ENCODE assay signal across 14 cellular contexts in the genomic region with DNA sequence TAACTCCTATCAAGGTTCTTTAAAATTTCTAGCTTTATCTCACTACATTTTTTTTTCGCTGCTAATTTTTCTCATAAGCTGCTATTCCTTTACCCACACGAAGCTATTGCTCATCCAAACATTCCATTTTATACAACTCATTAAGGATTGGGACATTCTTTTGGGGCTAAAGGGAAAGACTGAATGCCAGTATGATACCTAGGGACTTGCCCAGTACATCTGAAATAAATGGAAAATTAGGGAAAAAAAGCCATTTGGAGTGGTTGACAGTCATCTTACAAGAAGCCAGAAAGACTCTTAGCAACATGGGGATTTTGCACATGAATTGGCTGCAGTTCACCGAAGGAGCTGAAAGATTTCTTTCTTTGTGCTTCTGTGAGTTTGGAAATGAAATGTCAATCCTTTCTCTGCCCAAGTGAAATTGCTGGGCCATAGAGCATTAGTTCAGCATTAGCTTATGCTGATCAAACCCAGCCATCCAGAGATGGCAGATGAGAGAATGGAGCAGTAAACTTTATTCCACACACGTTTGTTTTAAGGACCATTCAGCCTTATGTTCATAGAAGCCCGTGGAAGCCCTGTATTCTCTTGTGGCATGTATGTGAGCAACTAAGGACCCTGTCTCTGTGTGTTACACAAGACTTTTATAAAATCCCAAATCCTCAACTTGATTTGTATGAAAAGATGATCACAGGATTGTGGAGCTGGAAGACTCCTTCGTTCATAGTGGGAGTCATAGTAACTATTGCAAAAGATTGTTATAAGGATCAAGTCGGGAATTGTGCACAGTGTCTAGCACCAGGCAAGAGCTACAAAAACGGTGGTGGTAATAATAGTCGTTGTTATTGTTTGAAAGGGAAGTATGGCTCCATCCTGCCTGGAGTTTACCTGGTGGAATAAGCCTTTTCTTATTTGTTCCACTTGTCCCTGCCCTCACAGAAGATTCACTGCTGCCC. TPM values are rescaled to one million over a fixed set of nuclear protein-coding genes. Genes with fewer than 3 reads are reported as not detected.
A peak's percentile ranks its signal among the peaks of the same experiment; 100 is the strongest.
DNase-seq lines count a peak whose midpoint lies in the region; ATAC-seq and TF ChIP-seq lines count a peak whose summit lies in the region.
"Had no signal": no experiment of that assay in that cellular context is flagged by ENCODE, and none has a peak within 500 bp of the region (broad histone marks: within the 10 kb centered on the region; RNA-seq: fewer than 3 reads in every experiment).

No MANE protein-coding gene starts in this region.

- H3K27ac ChIP-seq in AG04450 (ENCODE audit: low read depth, low read length) = peak overlapping the region; percentile 58
- H3K27ac ChIP-seq: C4-2B, colonic mucosa had no signal

- H3K4me3 Mint-ChIP-seq in activated CD8-positive, alpha-beta T cell treated with anti-CD3 and anti-CD28 coated beads for 36 hours = no peak overlapping the region
- H3K4me3 Mint-ChIP-seq: nephron had no signal

- H3K4me3 ChIP-seq in AG04450 (ENCODE audit: low read depth, low read length) = no peak overlapping the region
- H3K4me3 ChIP-seq: colonic mucosa had no signal

- CTCF ChIA-PET in AG04450 (lab: Charles Lee) = interaction anchor here (0.9 to 4.7 kb wide), 3 partner anchors 16 to 30 kb away, joined by 3 to 17 read pairs (median 6); no protein-coding TSS in a partner anchor
- CTCF ChIA-PET in activated CD8-positive, alpha-beta T cell treated with anti-CD3 and anti-CD28 coated beads for 36 hours (lab: Charles Lee) = interaction anchor here (0.8 kb wide), 1 partner anchor 27 kb away, joined by 3 read pairs; no protein-coding TSS in a partner anchor

- no peak overlapping the region for H3K27ac Mint-ChIP-seq in activated CD8-positive, alpha-beta T cell treated with anti-CD3 and anti-CD28 coated beads for 36 hours
- H3K27ac Mint-ChIP-seq: nephron had no signal

- no peak for ATAC-seq in activated CD8-positive, alpha-beta T cell treated with anti-CD3 and anti-CD28 coated beads for 36 hours

- DNase-seq in AG04450 (ENCODE audit: low read depth, low spot score) = peak; percentile 16
- peak; percentile 94 for DNase-seq in LHCN-M2 (ENCODE audit: low read depth)
- peak; percentile 65 for DNase-seq in epidermal melanocyte (ENCODE audit: insufficient read length, low spot score)
- peak; percentile 69 for DNase-seq in myocyte (ENCODE audit: low read depth)
- no peak for DNase-seq in activated CD8-positive, alpha-beta T cell treated with anti-CD3 and anti-CD28 coated beads for 36 hours
- DNase-seq in NCI-H2029 treated with DMSO at 0.1 percent for 48 hours (lab: John Stamatoyannopoulos, UW) = no peak
- DNase-seq in activated T-cell treated with anti-CD3 and anti-CD28 coated beads, Interleukin-2, amount 50 U/mL, for 1 hour = no peak
- no peak for DNase-seq in RPMI8226
- DNase-seq: activated T-cell treated with anti-CD3 and anti-CD28 coated beads for 4 hours; colonic mucosa; NCI-H146; stimulated activated CD4-positive, alpha-beta T cell treated with anti-CD3 and anti-CD28 coated beads, Interleukin-4, amount 100 ng/mL, for 4 hours had no signal

- peaks cover 3% of the 10 kb centered on the region for H3K36me3 Mint-ChIP-seq in activated CD8-positive, alpha-beta T cell treated with anti-CD3 and anti-CD28 coated beads for 36 hours (ENCODE audit: low read depth)

- no peaks in the 10 kb centered on the region for H3K27me3 ChIP-seq in AG04450 (ENCODE audit: control insufficient read depth, insufficient read depth, low read length)
- H3K27me3 ChIP-seq: colonic mucosa had no signal

- no peak for TF ChIP-seq CTCF in AG04450 (IDR thresholded peaks at IDR 0.05; ENCODE audit: low read depth, low read length)
- no peak for TF ChIP-seq CTCF in activated CD8-positive, alpha-beta T cell treated with anti-CD3 and anti-CD28 coated beads for 36 hours (IDR thresholded peaks at IDR 0.05)

- H3K9me3 ChIP-seq in AG04450 (ENCODE audit: control insufficient read depth, insufficient read depth, low read length) = no peaks in the 10 kb centered on the region
- H3K9me3 ChIP-seq: colonic mucosa had no signal

- H3K4me1 Mint-ChIP-seq in activated CD8-positive, alpha-beta T cell treated with anti-CD3 and anti-CD28 coated beads for 36 hours (ENCODE audit: low read depth) = no peaks in the 10 kb centered on the region
- H3K4me1 Mint-ChIP-seq: nephron had no signal

- H3K9me3 Mint-ChIP-seq in activated CD8-positive, alpha-beta T cell treated with anti-CD3 and anti-CD28 coated beads for 36 hours = no peaks in the 10 kb centered on the region

- intact Hi-C loops in activated CD8-positive, alpha-beta T cell treated with anti-CD3 and anti-CD28 coated beads for 36 hours (cut with micrococcal nuclease) = no loop called here

- POLR2A ChIA-PET in AG04450 (lab: Yijun Ruan, JAX) = interaction anchor here (0.7 to 1.2 kb wide), 2 partner anchors 378 to 1535 kb away, joined by 3 to 4 read pairs; no protein-coding TSS in a partner anchor
- POLR2A ChIA-PET in activated CD8-positive, alpha-beta T cell treated with anti-CD3 and anti-CD28 coated beads for 36 hours (lab: Charles Lee) = no interaction called here

- no peaks in the 10 kb centered on the region for H3K27me3 Mint-ChIP-seq in activated CD8-positive, alpha-beta T cell treated with anti-CD3 and anti-CD28 coated beads for 36 hours

RNA-seq across cellular contexts. Expression of a gene that starts 43.1 kb away (rescaled TPM):
- 5.9 and 6.7 TPM in 2 replicates for polyA plus RNA-seq in AG04450 (2011; rRNA removed)
- polyA minus RNA-seq in AG04450 (2011; rRNA and poly(A)+ RNA removed) = 4.7 and 6.6 TPM in 2 replicates
- total RNA-seq in LHCN-M2 (2014; rRNA removed) (18.7 and 18.8 TPM in 2 replicates), myocyte (40.5 and 41.9 TPM in 2 replicates)
- polyA plus RNA-seq in LHCN-M2 (2012) = 19.8 TPM
- 113 TPM for polyA plus RNA-seq in myocyte (2012)
- 1 to 10 TPM; 3.2 to 3.3 TPM for total RNA-seq in activated CD8-positive, alpha-beta T cell treated with anti-CD3 and anti-CD28 coated beads for 36 hours

Comparison
In these comparisons a context has a peak if more than half of its experiments do, and no peak if none do; other contexts are left out.
1. DNase-seq: peak in AG04450 (single experiment), LHCN-M2 (single experiment), epidermal melanocyte (single experiment) and myocyte (single experiment); none in activated CD8-positive, alpha-beta T cell treated with anti-CD3 and anti-CD28 coated beads for 36 hours (single experiment), NCI-H2029 treated with DMSO at 0.1 percent for 48 hours (single experiment), activated T-cell treated with anti-CD3 and anti-CD28 coated beads, Interleukin-2, amount 50 U/mL, for 1 hour (single experiment) and RPMI8226 (single experiment).